Comparison of ENCODE assay signal across 8 cellular contexts in genomic region chr1:202854787-202855186, GRCh38. TPM values are rescaled to one million over a fixed set of nuclear protein-coding genes. Genes with fewer than 3 reads are reported as not detected.
"Had no signal": no experiment of that assay in that cellular context is flagged by ENCODE, and none has a peak within 500 bp of the region (broad histone marks: within the 10 kb centered on the region; RNA-seq: fewer than 3 reads in every experiment).

No MANE protein-coding gene starts in this region.

- DNase-seq: GM23248, GOT3, H7, HFFc6, IMR-90 had no signal

- H3K9ac ChIP-seq: GM23248 had no signal

- H3K36me3 ChIP-seq: HAP-1 had no signal

- H3K27ac ChIP-seq: GM23248 had no signal

- H3K4me3 ChIP-seq: GM23248, HAP-1 had no signal

- ATAC-seq: HCT116 had no signal

- H2AFZ ChIP-seq: GM23248 had no signal

- H3K9me3 ChIP-seq: HAP-1 had no signal

- H3K4me1 ChIP-seq: HAP-1 had no signal

RNA-seq across cellular contexts. Expression of gene PCAT6, which starts 44.0 kb away (rescaled TPM):
- total RNA-seq: GM23248, HT-29, IMR-90 had no signal
